ENCODE assay signal across 22 cellular contexts in the genomic region with DNA sequence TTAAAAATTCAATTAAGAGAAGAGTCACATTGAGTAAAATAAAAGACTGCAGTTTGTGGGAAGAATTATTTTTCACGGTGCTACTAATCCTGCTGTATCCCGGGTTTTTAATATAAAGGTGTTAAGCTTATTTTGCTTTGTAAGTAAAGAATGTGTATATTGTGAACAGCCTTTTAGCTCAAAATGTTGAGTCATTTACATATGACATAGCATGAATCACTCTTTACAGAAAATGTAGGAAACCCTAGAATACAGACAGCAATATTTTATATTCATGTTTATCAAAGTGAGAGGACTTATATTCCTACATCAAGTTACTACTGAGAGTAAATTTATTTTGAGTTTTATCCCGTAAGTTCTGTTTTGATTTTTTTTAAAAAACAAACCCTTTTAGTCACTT. TPM values are rescaled to one million over a fixed set of nuclear protein-coding genes. Genes with fewer than 3 reads are reported as not detected.
"Had no signal": no experiment of that assay in that cellular context is flagged by ENCODE, and none has a peak within 500 bp of the region (broad histone marks: within the 10 kb centered on the region; RNA-seq: fewer than 3 reads in every experiment).

No MANE protein-coding gene starts in this region.

- H3K27me3 ChIP-seq: left lung had no signal

- H3K4me1 ChIP-seq: left lung had no signal

- H3K36me3 ChIP-seq: left lung had no signal

- FAIRE-seq: frontal cortex had no signal

- H3K4me3 Mint-ChIP-seq: effector memory CD8-positive, alpha-beta T cell; nephron had no signal

- H3K27ac ChIP-seq: epithelial cell of prostate, left lung, VCaP had no signal

- H3K9me3 ChIP-seq: left lung had no signal

- ATAC-seq: effector memory CD8-positive, alpha-beta T cell; left lung had no signal

- DNase-seq: activated CD4-positive, CD25-positive, alpha-beta regulatory T cell treated with anti-CD3 and anti-CD28 coated beads, Interleukin-2, amount 50 U/mL, for 72 hours; activated CD8-positive, alpha-beta memory T cell treated with anti-CD3 and anti-CD28 coated beads for 24 hours; activated CD8-positive, alpha-beta memory T cell treated with anti-CD3 and anti-CD28 coated beads, Interleukin-2, amount 50 U/mL, for 48 hours; activated effector memory CD4-positive, alpha-beta T cell treated with anti-CD3 and anti-CD28 coated beads, Interleukin-2, amount 50 U/mL, for 16 hours; activated naive CD4-positive, alpha-beta T cell treated with anti-CD3 and anti-CD28 coated beads, Interleukin-2, amount 50 U/mL, for 16 hours; activated T-cell treated with anti-CD3 and anti-CD28 coated beads, Interleukin-2, amount 50 U/mL, for 48 hours; effector memory CD8-positive, alpha-beta T cell; head of caudate nucleus; left lung; midbrain; posterior cingulate gyrus; stimulated activated CD4-positive, alpha-beta T cell treated with anti-CD3 and anti-CD28 coated beads, Interleukin-1b, Interleukin-23, amount 100 ng/mL, for 48 hours; stimulated activated CD8-positive, alpha-beta memory T cell treated with anti-CD3 and anti-CD28 coated beads, Interleukin-4, amount 100 ng/mL, for 48 hours; stimulated activated naive CD4-positive, alpha-beta T cell; T-helper 2 cell had no signal

- H3K27ac Mint-ChIP-seq: effector memory CD8-positive, alpha-beta T cell; nephron had no signal

- H3K4me1 Mint-ChIP-seq: nephron had no signal

- H3K27me3 Mint-ChIP-seq: effector memory CD8-positive, alpha-beta T cell had no signal

- H3K9me3 Mint-ChIP-seq: effector memory CD8-positive, alpha-beta T cell; nephron had no signal

- H3K4me3 ChIP-seq: left lung had no signal

RNA-seq across cellular contexts. Expression of a gene that starts 39.7 kb away (rescaled TPM):
- total RNA-seq: chondrocyte, kidney epithelial cell, left lung, renal cortical epithelial cell had no signal
